Comparison of ENCODE assay signal across 10 cellular contexts in genomic region chr6:30554962-30555361, GRCh38. TPM values are rescaled to one million over a fixed set of nuclear protein-coding genes. Genes with fewer than 3 reads are reported as not detected.
A peak's percentile ranks its signal among the peaks of the same experiment; 100 is the strongest.
DNase-seq lines count a peak whose midpoint lies in the region; ATAC-seq, FAIRE-seq and TF ChIP-seq lines count a peak whose summit lies in the region.
"Had no signal": no experiment of that assay in that cellular context is flagged by ENCODE, and none has a peak within 500 bp of the region (broad histone marks: within the 10 kb centered on the region; RNA-seq: fewer than 3 reads in every experiment).

No MANE protein-coding gene starts in this region.

- H3K4me3 ChIP-seq in Panc1 (ENCODE audit: low read depth in 2 of 2, low read length in 2 of 2) (peak overlapping the region; percentile 80 to 100), neutrophil (ENCODE audit: low read depth in 1 of 2, low read length in 1 of 2) (peak overlapping the region; percentile 95 to 100)

- peaks cover 50% of the 10 kb centered on the region for H3K4me1 Mint-ChIP-seq in CD4-positive, alpha-beta T cell (ENCODE audit: low read depth)
- H3K4me1 Mint-ChIP-seq in endothelial cell (ENCODE audit: unreplicated experiment), result peaks cover 29% of the 10 kb centered on the region

- no peaks in the 10 kb centered on the region for H3K27me3 Mint-ChIP-seq in CD4-positive, alpha-beta T cell
- H3K27me3 Mint-ChIP-seq in endothelial cell (ENCODE audit: unreplicated experiment), result peaks cover 13% of the 10 kb centered on the region

- TF ChIP-seq CTCF in CD4-positive, alpha-beta T cell (IDR thresholded peaks at IDR 0.05), result no peak
- TF ChIP-seq CTCF in Panc1 (IDR thresholded peaks at IDR 0.05), result no peak
- TF ChIP-seq CTCF in endothelial cell (IDR thresholded peaks at IDR 0.05; ENCODE audit: unreplicated experiment), result no peak
- no peak for TF ChIP-seq CTCF in neutrophil (IDR thresholded peaks at IDR 0.05)

- peak overlapping the region; percentile 98 for H3K4me3 Mint-ChIP-seq in CD4-positive, alpha-beta T cell
- H3K4me3 Mint-ChIP-seq in endothelial cell (ENCODE audit: unreplicated experiment), result peak overlapping the region; percentile 99

- H3K27ac ChIP-seq in CD4-positive, alpha-beta T cell (ENCODE audit: low read depth, low read length), result peak overlapping the region; percentile 94
- peak overlapping the region; percentile 98 for H3K27ac ChIP-seq in Panc1 (ENCODE audit: low read length)
- H3K27ac ChIP-seq in neutrophil, result peak overlapping the region; percentile 99

- CTCF ChIA-PET in CD4-positive, alpha-beta T cell (lab: Charles Lee), result interaction anchor here (1.2 to 4.7 kb wide), 3 partner anchors 10 to 71 kb away, joined by 3 to 26 read pairs (median 15); no protein-coding TSS in a partner anchor
- CTCF ChIA-PET in Panc1 (lab: Charles Lee), result interaction anchor here (1.0 to 1.1 kb wide), 2 partner anchors 10 to 23 kb away, joined by 4 read pairs; no protein-coding TSS in a partner anchor

- in situ Hi-C loops in Panc1 (cut with HindIII; ENCODE audit: low pct_unique_long_range_greater_than_20kb, low sequenced_read_pairs), result no loop called here

- no peak for FAIRE-seq in GM19239 (lab: Jason Lieb, UNC)
- FAIRE-seq: islet of Langerhans had no signal

- peak overlapping the region; percentile 97 for H3K27ac Mint-ChIP-seq in CD4-positive, alpha-beta T cell
- peak overlapping the region; percentile 94 for H3K27ac Mint-ChIP-seq in endothelial cell (ENCODE audit: unreplicated experiment)

- no peak for ATAC-seq in CD4-positive, alpha-beta T cell (ENCODE audit: poor library complexity)
- ATAC-seq in Panc1 (no peak), GM21737 (IDR thresholded peaks at IDR 0.05; ENCODE audit: unreplicated experiment) (no peak)

- no peaks in the 10 kb centered on the region for H3K27me3 ChIP-seq in CD4-positive, alpha-beta T cell (ENCODE audit: control insufficient read depth, insufficient read depth, low read length)
- H3K27me3 ChIP-seq in Panc1 (ENCODE audit: control insufficient read depth, insufficient read depth, low read length) (no peaks in the 10 kb centered on the region), neutrophil (peaks cover 6% of the 10 kb centered on the region)

- BruUV-seq in Panc1 (replicated peaks; lab: Mats Ljungman, UMichigan), result no TSS peak

- no peaks in the 10 kb centered on the region for H3K9me3 Mint-ChIP-seq in CD4-positive, alpha-beta T cell
- no peaks in the 10 kb centered on the region for H3K9me3 Mint-ChIP-seq in endothelial cell (ENCODE audit: unreplicated experiment)

- POLR2A ChIA-PET in CD4-positive, alpha-beta T cell (lab: Charles Lee), result interaction anchor here (0.9 to 4.2 kb wide), 7 partner anchors 12 to 162 kb away, joined by 3 to 106 read pairs (median 24); partner anchors contain the start of genes ABCF1 and MDC1
- POLR2A ChIA-PET in Panc1 (lab: Charles Lee), result interaction anchor here (0.5 kb wide), 1 partner anchor 41 kb away, joined by 7 read pairs; no protein-coding TSS in a partner anchor

- H3K4me1 ChIP-seq in Panc1 (ENCODE audit: control insufficient read depth, insufficient read depth, low read length) (peaks cover 9% of the 10 kb centered on the region; the same call in 1 of the 2 replicates), neutrophil (ENCODE audit: control insufficient read depth in 1 of 2, insufficient read depth in 1 of 2, low read depth in 1 of 2, low read length in 1 of 2) (peaks cover 23% of the 10 kb centered on the region in 2 experiments)

- no peak for DNase-seq in CD4-positive, alpha-beta T cell
- no peak for DNase-seq in Panc1 (ENCODE audit: low read depth, low spot score)
- DNase-seq in endothelial cell (ENCODE audit: low spot score), result no peak
- no peak for DNase-seq in SKM-1 treated with dmso at 0.1 percent for 144 hours (lab: John Stamatoyannopoulos, UW; ENCODE audit: unreplicated experiment)
- DNase-seq in anterior cingulate cortex (lab: John Stamatoyannopoulos, UW), result no peak
- no peak for DNase-seq in GM19239 (ENCODE audit: insufficient read length, low spot score)
- DNase-seq: NK-92 treated with Interleukin-12 subunit alpha and Interleukin-12 subunit beta, amount 100 ng/mL, for 24 hours had no signal

- intact Hi-C loops in CD4-positive, alpha-beta T cell (cut with DNase I, micrococcal nuclease), result loop anchor here in 1 of 2 experiments (1.0 to 5.0 kb wide), 4 partner anchors 59 to 488 kb away; partner anchors contain the start of genes MDC1, PPP1R11 and RPP21
- intact Hi-C loops in Panc1 (cut with micrococcal nuclease; ENCODE audit: unreplicated experiment), result no loop called here

- no peaks in the 10 kb centered on the region for H3K9me3 ChIP-seq in CD4-positive, alpha-beta T cell (ENCODE audit: control insufficient read depth, low read length)
- H3K9me3 ChIP-seq in Panc1 (ENCODE audit: control insufficient read depth, insufficient read depth, low read depth, low read length) (no peaks in the 10 kb centered on the region), neutrophil (no peaks in the 10 kb centered on the region)

- H3K36me3 ChIP-seq in Panc1 (ENCODE audit: control insufficient read depth, insufficient read depth, low read length) (peaks cover 8% of the 10 kb centered on the region), neutrophil (peaks cover 17% of the 10 kb centered on the region)

- H3K36me3 Mint-ChIP-seq in CD4-positive, alpha-beta T cell (ENCODE audit: low read depth), result peaks cover 78% of the 10 kb centered on the region
- peaks cover 54% of the 10 kb centered on the region for H3K36me3 Mint-ChIP-seq in endothelial cell (ENCODE audit: low read depth, unreplicated experiment)

RNA-seq across cellular contexts. Expression of gene GNL1, which starts 1.3 kb away (rescaled TPM):
- 100 to 1,000 TPM; 145 to 151 TPM for total RNA-seq in CD4-positive, alpha-beta T cell
- total RNA-seq in Panc1 (2021; ENCODE audit: unreplicated experiment), result 90.6 TPM
- polyA plus RNA-seq in Panc1 (2012; ENCODE audit: insufficient read length), result 107 TPM
- total RNA-seq in endothelial cell (ENCODE audit: unreplicated experiment), result 109 TPM

RNA-seq across cellular contexts. Expression of gene PRR3, which starts 2.1 kb away (rescaled TPM):
- total RNA-seq in CD4-positive, alpha-beta T cell, result 10 to 100 TPM; 10.3 to 13.2 TPM
- total RNA-seq in Panc1 (2021; ENCODE audit: unreplicated experiment), result 16.5 TPM
- polyA plus RNA-seq in Panc1 (2012; ENCODE audit: insufficient read length), result 14.0 TPM
- total RNA-seq in endothelial cell (ENCODE audit: unreplicated experiment), result 12.6 TPM

RNA-seq across cellular contexts. Expression of gene ABCF1, which starts 16.3 kb away (rescaled TPM):
- total RNA-seq in CD4-positive, alpha-beta T cell, result 10 to 100 TPM; 86.1 to 88.0 TPM
- total RNA-seq in Panc1 (2021; ENCODE audit: unreplicated experiment) (94.9 TPM), endothelial cell (ENCODE audit: unreplicated experiment) (57.2 TPM)
- polyA plus RNA-seq in Panc1 (2012; ENCODE audit: insufficient read length), result 93.5 TPM
